In the genomic region with DNA sequence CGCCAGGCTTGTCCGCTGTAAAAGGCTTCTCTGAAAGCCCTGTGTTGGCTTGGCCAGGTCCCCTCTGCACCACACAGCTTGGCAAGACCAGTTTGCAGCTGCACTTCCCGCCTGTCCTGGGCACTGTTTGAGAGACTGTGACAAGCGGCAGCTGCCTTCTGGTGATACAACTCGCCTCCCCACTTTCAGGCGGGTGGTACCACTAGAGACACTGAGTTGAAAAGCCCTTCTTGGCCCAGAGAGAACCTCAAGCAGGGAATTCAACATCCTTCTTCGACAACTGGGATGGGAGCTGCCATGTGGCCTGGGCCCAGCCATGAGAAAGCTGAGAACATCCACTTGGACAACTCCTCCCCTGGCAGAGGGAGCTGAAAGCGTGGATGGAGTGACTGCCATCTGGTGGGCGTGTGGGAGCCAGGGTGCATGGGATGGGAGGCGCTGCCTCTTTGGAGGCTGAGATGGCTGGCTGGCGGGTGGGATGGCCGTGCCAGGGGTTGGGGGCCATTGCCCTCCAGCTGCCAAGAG, we compare ENCODE assay signal across 10 cellular contexts.
DNase-seq lines count a peak whose midpoint lies in the region; ATAC-seq and TF ChIP-seq lines count a peak whose summit lies in the region.
"Had no signal": no experiment of that assay in that cellular context is flagged by ENCODE, and none has a peak within 500 bp of the region (broad histone marks: within the 10 kb centered on the region; RNA-seq: fewer than 3 reads in every experiment).

No MANE protein-coding gene starts in this region.

- peaks cover 5% of the 10 kb centered on the region for H3K4me1 ChIP-seq in Loucy (ENCODE audit: insufficient read depth, low read length, poor library complexity, severe bottlenecking)
- H3K4me1 ChIP-seq: BLaER1 had no signal

- H3K9ac ChIP-seq in Loucy (ENCODE audit: low read depth, low read length, poor library complexity, severe bottlenecking), result no peak overlapping the region
- H3K9ac ChIP-seq: BLaER1 had no signal

- no peak overlapping the region for H2AFZ ChIP-seq in Loucy (ENCODE audit: low read length)

- no peaks in the 10 kb centered on the region for H3K79me2 ChIP-seq in Loucy (ENCODE audit: insufficient read depth, low read length)

- H3K9me3 Mint-ChIP-seq in activated T-cell treated with anti-CD3 and anti-CD28 coated beads, Interleukin-2, amount 50 U/mL, for 24 hours, result no peaks in the 10 kb centered on the region

- ATAC-seq in GM21423 (IDR thresholded peaks at IDR 0.05; ENCODE audit: unreplicated experiment), result no peak

- no peaks in the 10 kb centered on the region for H3K9me3 ChIP-seq in Loucy (ENCODE audit: insufficient read depth, low read depth, low read length)
- H3K9me3 ChIP-seq: BLaER1 had no signal

- H3K36me3 ChIP-seq in Loucy (ENCODE audit: insufficient read depth, low read length), result no peaks in the 10 kb centered on the region
- no peaks in the 10 kb centered on the region for H3K36me3 ChIP-seq in brain microvascular endothelial cell (replicated peaks)
- H3K36me3 ChIP-seq: BLaER1 had no signal

- DNase-seq in NCI-H748 (lab: John Stamatoyannopoulos, UW; ENCODE audit: unreplicated experiment), result peak; percentile 32
- DNase-seq in NCI-H748 treated with DMSO at 0.1 percent for 48 hours (lab: John Stamatoyannopoulos, UW), result no peak
- no peak for DNase-seq in brain microvascular endothelial cell
- no peak for DNase-seq in retinal pigment epithelial cell (ENCODE audit: low read depth)
- DNase-seq in NCI-H226, result no peak
- DNase-seq in activated T-cell treated with anti-CD3 and anti-CD28 coated beads, Interleukin-2, amount 50 U/mL, for 24 hours, result no peak
- DNase-seq: stimulated activated CD4-positive, alpha-beta T cell treated with anti-CD3 and anti-CD28 coated beads, Interleukin-12 subunit alpha, Interleukin-12 subunit beta, amount 100 ng/mL, for 4 hours had no signal

- no peaks in the 10 kb centered on the region for H3K4me1 Mint-ChIP-seq in activated T-cell treated with anti-CD3 and anti-CD28 coated beads, Interleukin-2, amount 50 U/mL, for 24 hours (ENCODE audit: low read depth)

- no peaks in the 10 kb centered on the region for H4K20me1 ChIP-seq in Loucy (ENCODE audit: insufficient read depth, low read length, poor library complexity, severe bottlenecking)
- H4K20me1 ChIP-seq: BLaER1 had no signal

- no peaks in the 10 kb centered on the region for H3K27me3 Mint-ChIP-seq in activated T-cell treated with anti-CD3 and anti-CD28 coated beads, Interleukin-2, amount 50 U/mL, for 24 hours

- H3K4me3 Mint-ChIP-seq in activated T-cell treated with anti-CD3 and anti-CD28 coated beads, Interleukin-2, amount 50 U/mL, for 24 hours, result no peak overlapping the region

- no peaks in the 10 kb centered on the region for H3F3A ChIP-seq in Loucy (ENCODE audit: low read depth)

- no peaks in the 10 kb centered on the region for H3K36me3 Mint-ChIP-seq in activated T-cell treated with anti-CD3 and anti-CD28 coated beads, Interleukin-2, amount 50 U/mL, for 24 hours (ENCODE audit: low read depth)

- in situ Hi-C loops in brain microvascular endothelial cell (cut with HindIII; ENCODE audit: low pct_ligation_motif_present, low sequenced_read_pairs), result no loop called here

- no peak overlapping the region for H3K27ac ChIP-seq in brain microvascular endothelial cell
- H3K27ac ChIP-seq: BLaER1 had no signal

- TF ChIP-seq CTCF in Loucy (conservative IDR thresholded peaks at IDR 0.05; ENCODE audit: low read length), result peak; percentile 46
- peak; percentile 52 for TF ChIP-seq CTCF in brain microvascular endothelial cell (IDR thresholded peaks at IDR 0.05; ENCODE audit: low read depth, low read length, missing control alignments)
- TF ChIP-seq CTCF in retinal pigment epithelial cell (conservative IDR thresholded peaks at IDR 0.05; ENCODE audit: low read depth, low read length), result peak; percentile 10

- H3K4me3 ChIP-seq in Loucy (ENCODE audit: low read length, poor library complexity, severe bottlenecking) (no peak overlapping the region), brain microvascular endothelial cell (ENCODE audit: low read depth, low read length) (no peak overlapping the region), retinal pigment epithelial cell (ENCODE audit: low read length) (no peak overlapping the region)
- H3K4me3 ChIP-seq: BLaER1 had no signal

- H3K27me3 ChIP-seq in Loucy (ENCODE audit: insufficient read depth, low read length, poor library complexity, severe bottlenecking) (no peaks in the 10 kb centered on the region), brain microvascular endothelial cell (replicated peaks) (no peaks in the 10 kb centered on the region)
- H3K27me3 ChIP-seq: BLaER1 had no signal

- H3K4me2 ChIP-seq in Loucy (ENCODE audit: low read depth, low read length, poor library complexity, severe bottlenecking), result no peak overlapping the region
- H3K4me2 ChIP-seq: BLaER1 had no signal

- no peaks in the 10 kb centered on the region for H3K9me2 ChIP-seq in Loucy (replicated peaks; ENCODE audit: low read depth, low read length)

- H3K27ac Mint-ChIP-seq in activated T-cell treated with anti-CD3 and anti-CD28 coated beads, Interleukin-2, amount 50 U/mL, for 24 hours, result no peak overlapping the region
